In the genomic region with DNA sequence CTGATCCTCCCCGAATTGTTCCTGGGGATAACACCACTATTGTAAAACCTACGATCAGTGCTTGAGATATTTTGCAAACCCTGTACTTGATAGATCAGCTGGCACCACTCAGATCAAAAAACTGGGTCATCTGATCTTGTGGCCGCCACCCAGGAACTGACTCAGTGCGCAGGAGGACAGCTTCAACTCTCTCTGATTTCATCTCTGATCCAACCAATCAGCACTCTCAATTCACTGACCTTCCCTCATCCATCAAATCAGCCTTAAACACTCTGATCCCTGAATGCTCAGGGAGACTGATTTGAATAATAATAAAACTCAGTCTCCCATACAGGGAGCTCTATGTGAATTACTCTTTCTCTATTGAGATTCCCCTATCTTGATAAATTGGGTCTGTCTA, we compare ENCODE assay signal across 12 cellular contexts. TPM values are rescaled to one million over a fixed set of nuclear protein-coding genes. Genes with fewer than 3 reads are reported as not detected.
DNase-seq lines count a peak whose midpoint lies in the region; ATAC-seq and TF ChIP-seq lines count a peak whose summit lies in the region.
"Had no signal": no experiment of that assay in that cellular context is flagged by ENCODE, and none has a peak within 500 bp of the region (broad histone marks: within the 10 kb centered on the region; RNA-seq: fewer than 3 reads in every experiment).

No MANE protein-coding gene starts in this region.

- no peak overlapping the region for H3K9ac ChIP-seq in HCT116 (ENCODE audit: low read length)

- ATAC-seq in HCT116 (no peak), mucosa of descending colon (no peak), GM18505 (IDR thresholded peaks at IDR 0.05; ENCODE audit: unreplicated experiment) (no peak)
- ATAC-seq: naive thymus-derived CD8-positive, alpha-beta T cell had no signal

- H3K27me3 ChIP-seq in HCT116 (ENCODE audit: insufficient read depth, low read length) = no peaks in the 10 kb centered on the region

- peak overlapping the region; percentile 19 for H3K27ac Mint-ChIP-seq in activated CD4-positive, alpha-beta memory T cell treated with anti-CD3 and anti-CD28 coated beads for 36 hours
- H3K27ac Mint-ChIP-seq in glutamatergic neuron (ENCODE audit: unreplicated experiment) = no peak overlapping the region

- H3K79me2 ChIP-seq in HCT116 (ENCODE audit: insufficient read depth, low read length) = peaks cover 7% of the 10 kb centered on the region

- H3K9me3 Mint-ChIP-seq in activated CD4-positive, alpha-beta memory T cell treated with anti-CD3 and anti-CD28 coated beads for 36 hours = no peaks in the 10 kb centered on the region
- peaks cover 4% of the 10 kb centered on the region for H3K9me3 Mint-ChIP-seq in glutamatergic neuron (ENCODE audit: unreplicated experiment)
- H3K9me3 Mint-ChIP-seq: naive thymus-derived CD8-positive, alpha-beta T cell had no signal

- RAD21 ChIA-PET in HCT116 (lab: Charles Lee; ENCODE audit: low non-redundant PET in 1 of 2, low total read pairs in 2 of 2, uncharacterized antibody in 2 of 2, unreplicated experiment in 2 of 2) = no interaction called here

- peaks cover 17% of the 10 kb centered on the region for H3K4me1 Mint-ChIP-seq in activated CD4-positive, alpha-beta memory T cell treated with anti-CD3 and anti-CD28 coated beads for 36 hours (ENCODE audit: low read depth)
- no peaks in the 10 kb centered on the region for H3K4me1 Mint-ChIP-seq in glutamatergic neuron (ENCODE audit: low read depth, unreplicated experiment)

- TF ChIP-seq POLR2A in HCT116 (IDR thresholded peaks at IDR 0.05; ENCODE audit: borderline replicate concordance, extremely low read depth, insufficient read depth, insufficient read length) (no peak), GM18505 (IDR thresholded peaks at IDR 0.05; ENCODE audit: borderline replicate concordance, extremely low read depth, insufficient read depth, insufficient read length) (no peak)

- TF ChIP-seq CTCF in HCT116 (IDR thresholded peaks at IDR 0.05 in 2 of 3, conservative IDR thresholded peaks at IDR 0.05 in 1 of 3; ENCODE audit: borderline replicate concordance in 1 of 3, insufficient read depth in 1 of 3, low read depth in 2 of 3, low read length in 2 of 3) (no peak), mucosa of descending colon (IDR thresholded peaks at IDR 0.05) (no peak), glutamatergic neuron (IDR thresholded peaks at IDR 0.05; ENCODE audit: partially characterized antibody, unreplicated experiment) (no peak)

- no peak overlapping the region for H2AFZ ChIP-seq in HCT116 (ENCODE audit: low read depth, low read length, poor library complexity, severe bottlenecking)

- H4K20me1 ChIP-seq in HCT116 (ENCODE audit: insufficient read depth) = no peaks in the 10 kb centered on the region

- DNase-seq in AG08395 (ENCODE audit: low spot score) (peak; percentile 30), HCT116 (ENCODE audit: low read depth, low spot score) (no peak), globus pallidus (ENCODE audit: low spot score) (peak; percentile 55), mucosa of descending colon (no peak), NCI-H187 (lab: John Stamatoyannopoulos, UW) (no peak), glutamatergic neuron (no peak)
- DNase-seq in activated CD4-positive, alpha-beta memory T cell treated with anti-CD3 and anti-CD28 coated beads for 36 hours = peak; percentile 67
- DNase-seq: Caco-2; Kasumi-1; naive thymus-derived CD8-positive, alpha-beta T cell had no signal

- peak overlapping the region; percentile 23 for H3K4me3 Mint-ChIP-seq in activated CD4-positive, alpha-beta memory T cell treated with anti-CD3 and anti-CD28 coated beads for 36 hours
- no peak overlapping the region for H3K4me3 Mint-ChIP-seq in glutamatergic neuron (ENCODE audit: unreplicated experiment)

- no peaks in the 10 kb centered on the region for H3K9me2 ChIP-seq in HCT116 (ENCODE audit: insufficient read depth)

- H3K4me2 ChIP-seq in HCT116 (ENCODE audit: low read length) = no peak overlapping the region

- intact Hi-C loops in HCT116 (cut with micrococcal nuclease) = no loop called here
- intact Hi-C loops in activated CD4-positive, alpha-beta memory T cell treated with anti-CD3 and anti-CD28 coated beads for 36 hours (cut with micrococcal nuclease) = loop anchor here (5.0 to 10.0 kb wide), 4 partner anchors 272 to 1933 kb away; a partner anchor contains a TSS
- intact Hi-C loops in mucosa of descending colon (cut with DNase I, micrococcal nuclease) = no loop called here

- CTCF ChIA-PET in HCT116 (lab: Charles Lee) = no interaction called here
- CTCF ChIA-PET in activated CD4-positive, alpha-beta memory T cell treated with anti-CD3 and anti-CD28 coated beads for 36 hours (lab: Charles Lee) = no interaction called here

- no peak overlapping the region for H3K27ac ChIP-seq in HCT116 (ENCODE audit: low read depth, low read length)
- H3K27ac ChIP-seq: RWPE1 had no signal

- BruUV-seq in HCT116 (replicated peaks; lab: Mats Ljungman, UMichigan) = no TSS peak

- no peaks in the 10 kb centered on the region for H3K27me3 Mint-ChIP-seq in activated CD4-positive, alpha-beta memory T cell treated with anti-CD3 and anti-CD28 coated beads for 36 hours
- peaks cover 10% of the 10 kb centered on the region for H3K27me3 Mint-ChIP-seq in glutamatergic neuron (ENCODE audit: unreplicated experiment)

- H3K36me3 ChIP-seq in HCT116 (ENCODE audit: control insufficient read depth in 1 of 2, insufficient read depth in 2 of 2, low read length in 2 of 2) (no peaks in the 10 kb centered on the region), mucosa of descending colon (ENCODE audit: low read depth) (no peaks in the 10 kb centered on the region)

- no peaks in the 10 kb centered on the region for H3K9me3 ChIP-seq in HCT116 (ENCODE audit: control insufficient read depth in 1 of 2, insufficient read depth in 1 of 2, low read depth in 1 of 2, low read length in 2 of 2)
- no peaks in the 10 kb centered on the region for H3K9me3 ChIP-seq in mucosa of descending colon
- H3K9me3 ChIP-seq: Caco-2 had no signal

- no peak for TF ChIP-seq RAD21 in HCT116 (IDR thresholded peaks at IDR 0.05; ENCODE audit: low read depth)

- POLR2A ChIA-PET in HCT116 (lab: Charles Lee) = no interaction called here
- POLR2A ChIA-PET in activated CD4-positive, alpha-beta memory T cell treated with anti-CD3 and anti-CD28 coated beads for 36 hours (lab: Charles Lee) = no interaction called here

- H3K4me3 ChIP-seq in HCT116 (replicated peaks in 1 of 2; ENCODE audit: low read depth in 1 of 2, low read length in 2 of 2) (no peak overlapping the region), mucosa of descending colon (no peak overlapping the region)

- peaks cover 0 to 14% of the 10 kb centered on the region in 2 experiments; a peak in 2 of 4 replicates for H3K4me1 ChIP-seq in HCT116 (ENCODE audit: control insufficient read depth in 1 of 2, insufficient read depth in 2 of 2, low read length in 2 of 2)
- no peaks in the 10 kb centered on the region for H3K4me1 ChIP-seq in mucosa of descending colon (ENCODE audit: low read depth)
- H3K4me1 ChIP-seq: Caco-2 had no signal

- H3K36me3 Mint-ChIP-seq in activated CD4-positive, alpha-beta memory T cell treated with anti-CD3 and anti-CD28 coated beads for 36 hours = peaks cover 2% of the 10 kb centered on the region
- no peaks in the 10 kb centered on the region for H3K36me3 Mint-ChIP-seq in glutamatergic neuron (ENCODE audit: unreplicated experiment)
- H3K36me3 Mint-ChIP-seq: naive thymus-derived CD8-positive, alpha-beta T cell had no signal

TF ChIP-seq in HCT116, 20 proteins besides CTCF, POLR2A, EP300 and RAD21:
- TF ChIP-seq EGR1 (IDR thresholded peaks at IDR 0.05; ENCODE audit: low read depth) = no peak
- TF ChIP-seq, protein P1, sequence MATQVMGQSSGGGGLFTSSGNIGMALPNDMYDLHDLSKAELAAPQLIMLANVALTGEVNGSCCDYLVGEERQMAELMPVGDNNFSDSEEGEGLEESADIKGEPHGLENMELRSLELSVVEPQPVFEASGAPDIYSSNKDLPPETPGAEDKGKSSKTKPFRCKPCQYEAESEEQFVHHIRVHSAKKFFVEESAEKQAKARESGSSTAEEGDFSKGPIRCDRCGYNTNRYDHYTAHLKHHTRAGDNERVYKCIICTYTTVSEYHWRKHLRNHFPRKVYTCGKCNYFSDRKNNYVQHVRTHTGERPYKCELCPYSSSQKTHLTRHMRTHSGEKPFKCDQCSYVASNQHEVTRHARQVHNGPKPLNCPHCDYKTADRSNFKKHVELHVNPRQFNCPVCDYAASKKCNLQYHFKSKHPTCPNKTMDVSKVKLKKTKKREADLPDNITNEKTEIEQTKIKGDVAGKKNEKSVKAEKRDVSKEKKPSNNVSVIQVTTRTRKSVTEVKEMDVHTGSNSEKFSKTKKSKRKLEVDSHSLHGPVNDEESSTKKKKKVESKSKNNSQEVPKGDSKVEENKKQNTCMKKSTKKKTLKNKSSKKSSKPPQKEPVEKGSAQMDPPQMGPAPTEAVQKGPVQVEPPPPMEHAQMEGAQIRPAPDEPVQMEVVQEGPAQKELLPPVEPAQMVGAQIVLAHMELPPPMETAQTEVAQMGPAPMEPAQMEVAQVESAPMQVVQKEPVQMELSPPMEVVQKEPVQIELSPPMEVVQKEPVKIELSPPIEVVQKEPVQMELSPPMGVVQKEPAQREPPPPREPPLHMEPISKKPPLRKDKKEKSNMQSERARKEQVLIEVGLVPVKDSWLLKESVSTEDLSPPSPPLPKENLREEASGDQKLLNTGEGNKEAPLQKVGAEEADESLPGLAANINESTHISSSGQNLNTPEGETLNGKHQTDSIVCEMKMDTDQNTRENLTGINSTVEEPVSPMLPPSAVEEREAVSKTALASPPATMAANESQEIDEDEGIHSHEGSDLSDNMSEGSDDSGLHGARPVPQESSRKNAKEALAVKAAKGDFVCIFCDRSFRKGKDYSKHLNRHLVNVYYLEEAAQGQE (IDR thresholded peaks at IDR 0.05; ENCODE audit: low read depth) = no peak
- TF ChIP-seq SP1 (IDR thresholded peaks at IDR 0.05; ENCODE audit: low read depth) = 0 out of 2 replicates have a peak, but pooled peaks have one; percentile 14
- no peak for TF ChIP-seq YY1 (IDR thresholded peaks at IDR 0.05; ENCODE audit: extremely low read depth, insufficient replicate concordance, low read depth, low read length)

RNA-seq across cellular contexts. Expression of a gene that starts 4.2 kb away (rescaled TPM):
- 120 TPM for total RNA-seq in HCT116 (2021; ENCODE audit: unreplicated experiment)
- 37.8 and 46.3 TPM in 2 replicates for polyA plus RNA-seq in HCT116 (2012)
- 100 to 1,000 TPM; 145 to 153 TPM for total RNA-seq in activated CD4-positive, alpha-beta memory T cell treated with anti-CD3 and anti-CD28 coated beads for 36 hours
- total RNA-seq in mucosa of descending colon = 10 to 100 TPM; 18.3 to 43.5 (median 29.6) TPM
- total RNA-seq in glutamatergic neuron (ENCODE audit: unreplicated experiment) = 108 TPM

RNA-seq across cellular contexts. Expression of a gene that starts 9.5 kb away (rescaled TPM):
- not detected for total RNA-seq in HCT116 (2021; ENCODE audit: unreplicated experiment)
- polyA plus RNA-seq in HCT116 (2012) = not detected in 2 replicates
- not detected for total RNA-seq in activated CD4-positive, alpha-beta memory T cell treated with anti-CD3 and anti-CD28 coated beads for 36 hours
- under 1 TPM in 2 of 3 donors, not detected in 1; 0.09 to 0.53 TPM for total RNA-seq in mucosa of descending colon
- 1.8 TPM for total RNA-seq in glutamatergic neuron (ENCODE audit: unreplicated experiment)
- total RNA-seq: naive thymus-derived CD8-positive, alpha-beta T cell had no signal

RNA-seq across cellular contexts. Expression of a gene that starts 51.9 kb away (rescaled TPM):
- total RNA-seq in HCT116 (2021; ENCODE audit: unreplicated experiment) = 27.0 TPM
- polyA plus RNA-seq in HCT116 (2012) = 5.3 and 7.3 TPM in 2 replicates
- 10 to 100 TPM; 21.7 to 23.4 TPM for total RNA-seq in activated CD4-positive, alpha-beta memory T cell treated with anti-CD3 and anti-CD28 coated beads for 36 hours
- 10 to 100 TPM; 16.2 to 23.0 (median 17.9) TPM for total RNA-seq in mucosa of descending colon
- total RNA-seq in glutamatergic neuron (ENCODE audit: unreplicated experiment) = 15.8 TPM

Comparison
In these comparisons a context has a peak if more than half of its experiments do, and no peak if none do; other contexts are left out.
1. DNase-seq: peak in AG08395 (single experiment), activated CD4-positive, alpha-beta memory T cell treated with anti-CD3 and anti-CD28 coated beads for 36 hours (single experiment) and globus pallidus (single experiment); none in HCT116 (single experiment), mucosa of descending colon (0 of 3), NCI-H187 (0 of 2) and glutamatergic neuron (single experiment).